Comparison of ENCODE assay signal across 9 cellular contexts in the genomic region with DNA sequence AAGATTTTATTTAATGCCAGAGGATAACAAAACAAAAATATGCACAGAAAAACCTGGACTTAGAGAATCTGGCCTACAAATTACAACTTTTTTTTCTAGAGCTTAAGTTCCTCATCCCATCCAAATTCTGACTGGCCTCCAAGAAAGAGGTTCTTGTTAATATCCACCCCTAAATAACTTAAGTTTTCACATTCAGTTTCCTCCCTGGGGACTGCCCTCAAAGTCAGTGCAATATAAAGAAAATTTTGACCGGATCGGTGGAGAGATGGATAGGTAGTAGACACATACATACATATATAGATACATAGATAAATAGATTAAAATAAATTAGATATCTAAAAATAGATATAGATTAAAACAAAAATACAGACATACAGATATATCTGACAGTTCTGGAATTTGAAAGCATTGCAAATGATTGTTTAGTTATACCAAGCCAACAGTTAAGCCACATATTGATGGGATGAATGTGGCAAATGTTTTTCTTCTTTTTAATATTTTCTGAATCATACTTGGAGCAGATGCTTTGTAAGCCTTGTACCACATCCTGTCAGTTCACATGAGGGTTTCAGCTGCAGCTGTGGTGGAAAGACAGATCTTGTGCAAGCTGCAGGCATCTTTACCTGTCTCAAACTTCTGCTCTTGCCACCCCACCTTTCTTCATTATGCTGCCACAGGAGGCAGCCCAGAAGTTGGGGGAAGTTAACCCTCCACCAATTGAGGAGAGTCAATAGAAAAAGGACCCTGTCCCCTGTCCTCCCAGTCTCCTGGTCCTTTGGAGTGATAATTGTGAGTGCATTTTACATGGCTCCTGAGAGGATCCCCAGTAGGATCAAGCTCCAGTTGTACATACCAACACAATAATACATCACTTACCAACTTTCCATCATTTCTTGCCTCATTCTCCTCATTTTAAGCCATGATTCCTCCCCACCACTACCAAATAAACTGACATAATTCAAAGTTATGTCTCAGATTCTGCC. TPM values are rescaled to one million over a fixed set of nuclear protein-coding genes. Genes with fewer than 3 reads are reported as not detected.
DNase-seq lines count a peak whose midpoint lies in the region; ATAC-seq and TF ChIP-seq lines count a peak whose summit lies in the region.
"Had no signal": no experiment of that assay in that cellular context is flagged by ENCODE, and none has a peak within 500 bp of the region (broad histone marks: within the 10 kb centered on the region; RNA-seq: fewer than 3 reads in every experiment).

No MANE protein-coding gene starts in this region.

- H3K4me3 ChIP-seq in RWPE2 (ENCODE audit: severe bottlenecking) (no peak overlapping the region), vagina (no peak overlapping the region), HAP-1 (no peak overlapping the region)

- TF ChIP-seq CTCF in RWPE2 (IDR thresholded peaks at IDR 0.05; ENCODE audit: poor library complexity, severe bottlenecking) (no peak), omental fat pad (IDR thresholded peaks at IDR 0.05) (no peak), vagina (IDR thresholded peaks at IDR 0.05) (no peak)

- ATAC-seq in GM18508 (IDR thresholded peaks at IDR 0.05; ENCODE audit: insufficient read depth, unreplicated experiment) = peak; percentile 97
- peak; percentile 97 for ATAC-seq in HG02870 (IDR thresholded peaks at IDR 0.05; ENCODE audit: unreplicated experiment)
- ATAC-seq in RWPE2 (ENCODE audit: low read depth) = peak; percentile 87
- no peak for ATAC-seq in omental fat pad (ENCODE audit: low FRiP score)
- ATAC-seq: Panc1 had no signal

- no peaks in the 10 kb centered on the region for H3K36me3 ChIP-seq in RWPE2 (ENCODE audit: low read depth)
- no peaks in the 10 kb centered on the region for H3K36me3 ChIP-seq in vagina
- H3K36me3 ChIP-seq in HAP-1 (replicated peaks) = no peaks in the 10 kb centered on the region

- no peaks in the 10 kb centered on the region for H3K27me3 ChIP-seq in RWPE2 (ENCODE audit: insufficient read depth, poor library complexity, severe bottlenecking)
- no peaks in the 10 kb centered on the region for H3K27me3 ChIP-seq in vagina
- H3K27me3 ChIP-seq in HAP-1 (ENCODE audit: low read depth) = no peaks in the 10 kb centered on the region

- TF ChIP-seq POLR2A in vagina (IDR thresholded peaks at IDR 0.05) = no peak

- H3K9me3 ChIP-seq in RWPE2 (ENCODE audit: severe bottlenecking) (no peaks in the 10 kb centered on the region), vagina (no peaks in the 10 kb centered on the region), HAP-1 (no peaks in the 10 kb centered on the region)

- DNase-seq in RWPE2 (ENCODE audit: low spot score) (no peak), astrocyte of the hippocampus (ENCODE audit: low read depth, low spot score) (peak; percentile 2), omental fat pad (ENCODE audit: low spot score) (no peak), vagina (ENCODE audit: extremely low spot score in 2 of 2) (no peak), HAP-1 (ENCODE audit: low spot score in 2 of 2) (no peak)
- peak; percentile 24 to 36 for DNase-seq in stimulated activated CD8-positive, alpha-beta memory T cell treated with anti-CD3 and anti-CD28 coated beads, Interleukin-7, amount 100 ng/mL, for 4 hours (ENCODE audit: low read depth in 2 of 2)

- peak overlapping the region; percentile 40 for H3K27ac ChIP-seq in RWPE2 (ENCODE audit: poor library complexity, severe bottlenecking)
- H3K27ac ChIP-seq in vagina = no peak overlapping the region

- intact Hi-C loops in vagina (cut with DNase I) = no loop called here

- in situ Hi-C loops in HAP-1 (cut with MboI; ENCODE audit: low sequenced_read_pairs) = no loop called here

- H3K4me1 ChIP-seq in RWPE2 (ENCODE audit: insufficient read depth, poor library complexity, severe bottlenecking) = peaks cover 49% of the 10 kb centered on the region
- H3K4me1 ChIP-seq in vagina = no peaks in the 10 kb centered on the region
- H3K4me1 ChIP-seq in HAP-1 = no peaks in the 10 kb centered on the region

RNA-seq across cellular contexts. Expression of gene PRDM8, which starts 58.5 kb away (rescaled TPM):
- total RNA-seq in omental fat pad (1 to 10 TPM; 1.4 to 5.2 (median 3.2) TPM), vagina (15.0 TPM)

Comparison
In these comparisons a context has a peak if more than half of its experiments do, and no peak if none do; other contexts are left out.
1. DNase-seq: peak in astrocyte of the hippocampus (single experiment) and stimulated activated CD8-positive, alpha-beta memory T cell treated with anti-CD3 and anti-CD28 coated beads, Interleukin-7, amount 100 ng/mL, for 4 hours (2 of 2); none in RWPE2 (single experiment), omental fat pad (single experiment), vagina (0 of 2) and HAP-1 (0 of 2).